Comparison of ENCODE assay signal across 1 cellular context in the genomic region with DNA sequence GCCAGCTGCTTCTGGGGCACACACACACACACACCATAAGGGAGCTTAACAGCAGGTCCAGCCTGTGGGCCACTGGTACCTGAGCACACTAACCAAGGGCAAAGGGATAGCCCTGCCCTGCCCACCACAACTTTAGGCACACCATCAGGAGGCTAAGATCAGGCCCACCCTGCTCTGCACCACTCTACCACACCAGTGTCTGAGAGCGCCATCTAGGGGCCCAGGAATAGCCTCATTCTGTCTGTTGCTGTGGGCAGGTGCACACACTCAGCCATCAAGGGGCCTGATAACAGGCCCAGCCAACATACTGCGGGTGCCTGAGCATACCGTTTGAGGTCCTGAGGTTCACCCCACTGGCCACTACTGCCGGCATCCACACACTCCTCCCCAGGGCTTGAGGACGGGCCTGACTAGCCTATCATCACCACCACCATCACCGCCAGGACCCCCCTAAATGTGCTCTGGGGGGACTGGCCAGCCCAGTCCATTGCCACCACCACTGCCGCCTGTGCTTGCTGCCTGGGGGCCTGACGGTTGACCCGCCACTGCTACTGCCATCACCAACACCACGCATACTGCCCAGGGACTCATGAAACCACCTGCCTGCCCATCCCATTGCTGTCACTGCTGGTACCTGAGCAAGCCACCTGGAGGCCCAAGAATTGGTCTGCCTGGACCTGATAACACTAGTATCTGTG.
TF ChIP-seq lines count a peak whose summit lies in the region.

No MANE protein-coding gene starts in this region.

TF ChIP-seq in HepG2, 621 proteins besides CTCF, POLR2A, EP300 and RAD21:
- TF ChIP-seq, protein P1, sequence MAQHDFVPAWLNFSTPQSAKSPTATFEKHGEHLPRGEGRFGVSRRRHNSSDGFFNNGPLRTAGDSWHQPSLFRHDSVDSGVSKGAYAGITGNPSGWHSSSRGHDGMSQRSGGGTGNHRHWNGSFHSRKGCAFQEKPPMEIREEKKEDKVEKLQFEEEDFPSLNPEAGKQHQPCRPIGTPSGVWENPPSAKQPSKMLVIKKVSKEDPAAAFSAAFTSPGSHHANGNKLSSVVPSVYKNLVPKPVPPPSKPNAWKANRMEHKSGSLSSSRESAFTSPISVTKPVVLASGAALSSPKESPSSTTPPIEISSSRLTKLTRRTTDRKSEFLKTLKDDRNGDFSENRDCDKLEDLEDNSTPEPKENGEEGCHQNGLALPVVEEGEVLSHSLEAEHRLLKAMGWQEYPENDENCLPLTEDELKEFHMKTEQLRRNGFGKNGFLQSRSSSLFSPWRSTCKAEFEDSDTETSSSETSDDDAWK (CRISPR knock-in tag; IDR thresholded peaks at IDR 0.05), result no peak
- TF ChIP-seq PRMT3 (CRISPR knock-in tag; IDR thresholded peaks at IDR 0.05; ENCODE audit: borderline replicate concordance, low read depth), result no peak
- TF ChIP-seq, protein P2, sequence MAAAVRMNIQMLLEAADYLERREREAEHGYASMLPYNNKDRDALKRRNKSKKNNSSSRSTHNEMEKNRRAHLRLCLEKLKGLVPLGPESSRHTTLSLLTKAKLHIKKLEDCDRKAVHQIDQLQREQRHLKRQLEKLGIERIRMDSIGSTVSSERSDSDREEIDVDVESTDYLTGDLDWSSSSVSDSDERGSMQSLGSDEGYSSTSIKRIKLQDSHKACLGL (CRISPR knock-in tag; IDR thresholded peaks at IDR 0.05), result no peak
- TF ChIP-seq, protein P3, sequence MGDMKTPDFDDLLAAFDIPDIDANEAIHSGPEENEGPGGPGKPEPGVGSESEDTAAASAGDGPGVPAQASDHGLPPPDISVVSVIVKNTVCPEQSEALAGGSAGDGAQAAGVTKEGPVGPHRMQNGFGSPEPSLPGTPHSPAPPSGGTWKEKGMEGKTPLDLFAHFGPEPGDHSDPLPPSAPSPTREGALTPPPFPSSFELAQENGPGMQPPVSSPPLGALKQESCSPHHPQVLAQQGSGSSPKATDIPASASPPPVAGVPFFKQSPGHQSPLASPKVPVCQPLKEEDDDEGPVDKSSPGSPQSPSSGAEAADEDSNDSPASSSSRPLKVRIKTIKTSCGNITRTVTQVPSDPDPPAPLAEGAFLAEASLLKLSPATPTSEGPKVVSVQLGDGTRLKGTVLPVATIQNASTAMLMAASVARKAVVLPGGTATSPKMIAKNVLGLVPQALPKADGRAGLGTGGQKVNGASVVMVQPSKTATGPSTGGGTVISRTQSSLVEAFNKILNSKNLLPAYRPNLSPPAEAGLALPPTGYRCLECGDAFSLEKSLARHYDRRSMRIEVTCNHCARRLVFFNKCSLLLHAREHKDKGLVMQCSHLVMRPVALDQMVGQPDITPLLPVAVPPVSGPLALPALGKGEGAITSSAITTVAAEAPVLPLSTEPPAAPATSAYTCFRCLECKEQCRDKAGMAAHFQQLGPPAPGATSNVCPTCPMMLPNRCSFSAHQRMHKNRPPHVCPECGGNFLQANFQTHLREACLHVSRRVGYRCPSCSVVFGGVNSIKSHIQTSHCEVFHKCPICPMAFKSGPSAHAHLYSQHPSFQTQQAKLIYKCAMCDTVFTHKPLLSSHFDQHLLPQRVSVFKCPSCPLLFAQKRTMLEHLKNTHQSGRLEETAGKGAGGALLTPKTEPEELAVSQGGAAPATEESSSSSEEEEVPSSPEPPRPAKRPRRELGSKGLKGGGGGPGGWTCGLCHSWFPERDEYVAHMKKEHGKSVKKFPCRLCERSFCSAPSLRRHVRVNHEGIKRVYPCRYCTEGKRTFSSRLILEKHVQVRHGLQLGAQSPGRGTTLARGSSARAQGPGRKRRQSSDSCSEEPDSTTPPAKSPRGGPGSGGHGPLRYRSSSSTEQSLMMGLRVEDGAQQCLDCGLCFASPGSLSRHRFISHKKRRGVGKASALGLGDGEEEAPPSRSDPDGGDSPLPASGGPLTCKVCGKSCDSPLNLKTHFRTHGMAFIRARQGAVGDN (CRISPR knock-in tag; IDR thresholded peaks at IDR 0.05), result peak; percentile 38; the same call in 1 of the 2 replicates
- TF ChIP-seq SMAD3 (CRISPR knock-in tag; IDR thresholded peaks at IDR 0.05), result no peak
- no peak for TF ChIP-seq ZNF446 (CRISPR knock-in tag; IDR thresholded peaks at IDR 0.05)
- TF ChIP-seq, protein P4, sequence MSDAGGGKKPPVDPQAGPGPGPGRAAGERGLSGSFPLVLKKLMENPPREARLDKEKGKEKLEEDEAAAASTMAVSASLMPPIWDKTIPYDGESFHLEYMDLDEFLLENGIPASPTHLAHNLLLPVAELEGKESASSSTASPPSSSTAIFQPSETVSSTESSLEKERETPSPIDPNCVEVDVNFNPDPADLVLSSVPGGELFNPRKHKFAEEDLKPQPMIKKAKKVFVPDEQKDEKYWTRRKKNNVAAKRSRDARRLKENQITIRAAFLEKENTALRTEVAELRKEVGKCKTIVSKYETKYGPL (CRISPR knock-in tag; IDR thresholded peaks at IDR 0.05), result no peak
- TF ChIP-seq, protein P5, sequence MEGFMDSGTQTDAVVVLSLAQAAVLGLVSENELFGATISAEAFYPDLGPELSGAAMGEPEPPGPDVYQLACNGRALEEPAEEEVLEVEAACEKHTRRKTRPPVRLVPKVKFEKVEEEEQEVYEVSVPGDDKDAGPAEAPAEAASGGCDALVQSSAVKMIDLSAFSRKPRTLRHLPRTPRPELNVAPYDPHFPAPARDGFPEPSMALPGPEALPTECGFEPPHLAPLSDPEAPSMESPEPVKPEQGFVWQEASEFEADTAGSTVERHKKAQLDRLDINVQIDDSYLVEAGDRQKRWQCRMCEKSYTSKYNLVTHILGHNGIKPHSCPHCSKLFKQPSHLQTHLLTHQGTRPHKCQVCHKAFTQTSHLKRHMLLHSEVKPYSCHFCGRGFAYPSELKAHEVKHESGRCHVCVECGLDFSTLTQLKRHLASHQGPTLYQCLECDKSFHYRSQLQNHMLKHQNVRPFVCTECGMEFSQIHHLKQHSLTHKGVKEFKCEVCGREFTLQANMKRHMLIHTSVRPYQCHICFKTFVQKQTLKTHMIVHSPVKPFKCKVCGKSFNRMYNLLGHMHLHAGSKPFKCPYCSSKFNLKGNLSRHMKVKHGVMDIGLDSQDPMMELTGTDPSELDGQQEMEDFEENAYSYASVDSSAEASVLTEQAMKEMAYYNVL (CRISPR knock-in tag; IDR thresholded peaks at IDR 0.05; ENCODE audit: borderline replicate concordance), result no peak
- peak; percentile 53 for TF ChIP-seq STAG1 (CRISPR knock-in tag; IDR thresholded peaks at IDR 0.05)
- no peak for TF ChIP-seq SRF (IDR thresholded peaks at IDR 0.05; ENCODE audit: low read depth, low read length)
